9 cellular contexts compared by ENCODE assay signal in the genomic region with DNA sequence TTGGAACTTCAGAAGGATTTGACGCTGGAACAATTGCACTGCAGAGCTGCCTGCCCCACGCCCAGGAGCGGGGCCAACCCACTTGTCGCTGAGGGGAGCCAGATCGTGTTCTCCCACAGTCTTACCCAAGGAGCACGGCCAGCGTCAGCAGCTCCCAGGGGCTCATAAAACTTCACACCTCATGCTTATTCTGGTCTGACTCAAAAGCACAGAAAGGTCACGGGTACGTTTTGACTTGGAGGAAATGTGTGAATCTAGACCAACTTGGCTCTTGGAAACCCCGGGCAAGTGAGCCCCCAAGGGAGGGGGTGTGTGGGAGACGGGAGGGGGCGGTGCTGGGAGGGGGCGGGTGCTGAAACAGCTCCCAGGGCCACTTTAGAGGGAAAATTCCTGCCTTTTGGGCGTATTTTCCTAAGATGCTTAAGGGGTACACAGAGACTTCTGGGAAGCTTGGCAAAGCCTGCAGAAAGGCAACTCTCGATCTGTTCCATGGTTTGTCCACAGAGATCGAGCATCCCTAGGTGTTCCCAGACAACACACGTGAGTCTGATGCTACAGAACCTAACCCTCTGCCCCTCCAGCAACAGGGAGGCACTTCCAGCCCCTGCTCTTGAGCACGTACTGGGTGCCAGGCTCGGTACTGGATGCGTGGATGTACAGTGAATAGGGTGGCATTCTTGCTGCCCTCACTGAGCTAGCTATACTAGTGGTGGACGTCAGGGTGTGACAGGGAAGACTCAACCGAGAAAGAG.
A peak's percentile ranks its signal among the peaks of the same experiment; 100 is the strongest.
DNase-seq lines count a peak whose midpoint lies in the region; ATAC-seq and TF ChIP-seq lines count a peak whose summit lies in the region.
"Had no signal": no experiment of that assay in that cellular context is flagged by ENCODE, and none has a peak within 500 bp of the region (broad histone marks: within the 10 kb centered on the region; RNA-seq: fewer than 3 reads in every experiment).

No MANE protein-coding gene starts in this region.

- H3K4me3 Mint-ChIP-seq in WTC11 = no peak overlapping the region
- no peak overlapping the region for H3K4me3 Mint-ChIP-seq in endothelial cell (ENCODE audit: unreplicated experiment)
- H3K4me3 Mint-ChIP-seq: T-helper 1 cell treated with Interleukin-12 subunit alpha and Interleukin-12 subunit beta and Interleukin-4 antibody, amounts not matched to agents 30 μg/mL and 1 μg/mL, for 36 hours had no signal

- DNase-seq in AG10803 (ENCODE audit: low read depth) (peak; percentile 72), WTC11 (ENCODE audit: low spot score) (no peak), foreskin keratinocyte (no peak), sciatic nerve (ENCODE audit: low spot score) (no peak), GM19238 (ENCODE audit: insufficient read length, low spot score) (no peak), endothelial cell (ENCODE audit: low spot score) (no peak), NCI-H1092 treated with DMSO at 0.1 percent for 48 hours (lab: John Stamatoyannopoulos, UW) (no peak)

- ATAC-seq in WTC11 (peak; percentile 34), foreskin keratinocyte (peak; percentile 45), sciatic nerve (peak; percentile 94), GM19324 (IDR thresholded peaks at IDR 0.05; ENCODE audit: low FRiP score, unreplicated experiment) (no peak)

- no peaks in the 10 kb centered on the region for H3K4me1 ChIP-seq in foreskin keratinocyte

- H3K9me3 Mint-ChIP-seq in WTC11 = peaks cover 4% of the 10 kb centered on the region
- H3K9me3 Mint-ChIP-seq in endothelial cell (ENCODE audit: unreplicated experiment) = no peaks in the 10 kb centered on the region

- intact Hi-C loops in sciatic nerve (cut with DNase I) = no loop called here

- H3K27ac ChIP-seq in foreskin keratinocyte = no peak overlapping the region

- H3K4me1 Mint-ChIP-seq in WTC11 (peaks cover 2% of the 10 kb centered on the region; the same call in 1 of the 2 replicates), endothelial cell (ENCODE audit: unreplicated experiment) (no peaks in the 10 kb centered on the region)

- H3K27me3 Mint-ChIP-seq in WTC11 (ENCODE audit: low read depth) = 0 out of 2 replicates have a peak, but pooled peaks cover 4% of the 10 kb centered on the region
- H3K27me3 Mint-ChIP-seq in endothelial cell (ENCODE audit: unreplicated experiment) = no peaks in the 10 kb centered on the region

- no peak overlapping the region for H3K27ac Mint-ChIP-seq in WTC11
- no peak overlapping the region for H3K27ac Mint-ChIP-seq in endothelial cell (ENCODE audit: unreplicated experiment)

- H3K27me3 ChIP-seq in foreskin keratinocyte = peaks cover 26% of the 10 kb centered on the region

- H3K36me3 Mint-ChIP-seq in WTC11 (no peaks in the 10 kb centered on the region), endothelial cell (ENCODE audit: low read depth, unreplicated experiment) (no peaks in the 10 kb centered on the region)

- POLR2A ChIA-PET in WTC11 (lab: Charles Lee) = interaction anchor here (0.5 kb wide), 1 partner anchor 86 kb away, joined by 3 read pairs; no protein-coding TSS in a partner anchor

- CTCF ChIA-PET in WTC11 (lab: Charles Lee) = interaction anchor here (0.7 kb wide), 1 partner anchor 1446 kb away, joined by 3 read pairs; no protein-coding TSS in a partner anchor

- no peak overlapping the region for H3K4me3 ChIP-seq in AG10803 (ENCODE audit: low read length)

- TF ChIP-seq CTCF in AG10803 (conservative IDR thresholded peaks at IDR 0.05; ENCODE audit: low read length) (no peak), WTC11 (IDR thresholded peaks at IDR 0.05) (no peak), foreskin keratinocyte (conservative IDR thresholded peaks at IDR 0.05) (no peak), endothelial cell (IDR thresholded peaks at IDR 0.05; ENCODE audit: unreplicated experiment) (no peak)

TF ChIP-seq in WTC11, 78 proteins besides CTCF, POLR2A, EP300 and RAD21:
- no peak for TF ChIP-seq CREB1 (CRISPR knock-in tag; IDR thresholded peaks at IDR 0.05)
- TF ChIP-seq JUN (CRISPR knock-in tag; IDR thresholded peaks at IDR 0.05) = no peak
- TF ChIP-seq, protein P1, sequence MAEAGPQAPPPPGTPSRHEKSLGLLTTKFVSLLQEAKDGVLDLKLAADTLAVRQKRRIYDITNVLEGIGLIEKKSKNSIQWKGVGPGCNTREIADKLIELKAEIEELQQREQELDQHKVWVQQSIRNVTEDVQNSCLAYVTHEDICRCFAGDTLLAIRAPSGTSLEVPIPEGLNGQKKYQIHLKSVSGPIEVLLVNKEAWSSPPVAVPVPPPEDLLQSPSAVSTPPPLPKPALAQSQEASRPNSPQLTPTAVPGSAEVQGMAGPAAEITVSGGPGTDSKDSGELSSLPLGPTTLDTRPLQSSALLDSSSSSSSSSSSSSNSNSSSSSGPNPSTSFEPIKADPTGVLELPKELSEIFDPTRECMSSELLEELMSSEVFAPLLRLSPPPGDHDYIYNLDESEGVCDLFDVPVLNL (CRISPR knock-in tag; IDR thresholded peaks at IDR 0.05; ENCODE audit: borderline replicate concordance, low read depth) = no peak
- TF ChIP-seq ZNF263 (CRISPR knock-in tag; IDR thresholded peaks at IDR 0.05; ENCODE audit: low read depth) = no peak
- TF ChIP-seq ZNF121 (CRISPR knock-in tag; IDR thresholded peaks at IDR 0.05) = no peak
- TF ChIP-seq, protein P2, sequence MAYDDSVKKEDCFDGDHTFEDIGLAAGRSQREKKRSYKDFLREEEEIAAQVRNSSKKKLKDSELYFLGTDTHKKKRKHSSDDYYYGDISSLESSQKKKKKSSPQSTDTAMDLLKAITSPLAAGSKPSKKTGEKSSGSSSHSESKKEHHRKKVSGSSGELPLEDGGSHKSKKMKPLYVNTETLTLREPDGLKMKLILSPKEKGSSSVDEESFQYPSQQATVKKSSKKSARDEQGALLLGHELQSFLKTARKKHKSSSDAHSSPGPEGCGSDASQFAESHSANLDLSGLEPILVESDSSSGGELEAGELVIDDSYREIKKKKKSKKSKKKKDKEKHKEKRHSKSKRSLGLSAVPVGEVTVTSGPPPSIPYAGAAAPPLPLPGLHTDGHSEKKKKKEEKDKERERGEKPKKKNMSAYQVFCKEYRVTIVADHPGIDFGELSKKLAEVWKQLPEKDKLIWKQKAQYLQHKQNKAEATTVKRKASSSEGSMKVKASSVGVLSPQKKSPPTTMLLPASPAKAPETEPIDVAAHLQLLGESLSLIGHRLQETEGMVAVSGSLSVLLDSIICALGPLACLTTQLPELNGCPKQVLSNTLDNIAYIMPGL (CRISPR knock-in tag; IDR thresholded peaks at IDR 0.05) = no peak
- TF ChIP-seq, protein P3, sequence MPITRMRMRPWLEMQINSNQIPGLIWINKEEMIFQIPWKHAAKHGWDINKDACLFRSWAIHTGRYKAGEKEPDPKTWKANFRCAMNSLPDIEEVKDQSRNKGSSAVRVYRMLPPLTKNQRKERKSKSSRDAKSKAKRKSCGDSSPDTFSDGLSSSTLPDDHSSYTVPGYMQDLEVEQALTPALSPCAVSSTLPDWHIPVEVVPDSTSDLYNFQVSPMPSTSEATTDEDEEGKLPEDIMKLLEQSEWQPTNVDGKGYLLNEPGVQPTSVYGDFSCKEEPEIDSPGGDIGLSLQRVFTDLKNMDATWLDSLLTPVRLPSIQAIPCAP (CRISPR knock-in tag; IDR thresholded peaks at IDR 0.05) = no peak
